Comparison of ENCODE assay signal across 21 cellular contexts in genomic region chr6:41370488-41371111, GRCh38. TPM values are rescaled to one million over a fixed set of nuclear protein-coding genes. Genes with fewer than 3 reads are reported as not detected.
DNase-seq lines count a peak whose midpoint lies in the region; ATAC-seq and TF ChIP-seq lines count a peak whose summit lies in the region.
"Had no signal": no experiment of that assay in that cellular context is flagged by ENCODE, and none has a peak within 500 bp of the region (broad histone marks: within the 10 kb centered on the region; RNA-seq: fewer than 3 reads in every experiment).

No MANE protein-coding gene starts in this region.

- peaks cover 89% of the 10 kb centered on the region for H3K27me3 Mint-ChIP-seq in T-helper 1 cell treated with Interleukin-12 subunit alpha and Interleukin-12 subunit beta and Interleukin-4 antibody, amounts not matched to agents 30 μg/mL and 1 μg/mL, for 36 hours (ENCODE audit: low read depth)

- H3K36me3 Mint-ChIP-seq in T-helper 1 cell treated with Interleukin-12 subunit alpha and Interleukin-12 subunit beta and Interleukin-4 antibody, amounts not matched to agents 30 μg/mL and 1 μg/mL, for 36 hours (ENCODE audit: low read depth), result peaks cover 2% of the 10 kb centered on the region

- DNase-seq in T-helper 1 cell, result no peak
- DNase-seq in NCI-H69 (lab: John Stamatoyannopoulos, UW), result peak; percentile 64
- peak; percentile 62 for DNase-seq in epithelial cell of esophagus (ENCODE audit: low read depth)
- peak; percentile 13 for DNase-seq in retina
- DNase-seq in amniotic stem cell (lab: John Stamatoyannopoulos, UW), result no peak
- no peak for DNase-seq in mesenteric fat pad (ENCODE audit: low spot score)
- DNase-seq: 8988T; activated CD4-positive, CD25-positive, alpha-beta regulatory T cell treated with anti-CD3 and anti-CD28 coated beads, Interleukin-2, amount 50 U/mL, for 72 hours; activated effector memory CD4-positive, alpha-beta T cell treated with Interleukin-2 at 50 U/mL for 16 hours; DMS79; NCI-H1694; NCI-H345; T-helper 2 cell had no signal

- no peak for TF ChIP-seq CTCF in epithelial cell of esophagus (IDR thresholded peaks at IDR 0.05; ENCODE audit: insufficient read depth, low read depth, low read length, missing control alignments)

- H3K27ac Mint-ChIP-seq in T-helper 1 cell treated with Interleukin-12 subunit alpha and Interleukin-12 subunit beta and Interleukin-4 antibody, amounts not matched to agents 30 μg/mL and 1 μg/mL, for 36 hours, result peak overlapping the region; percentile 43

- ATAC-seq in HG03097 (IDR thresholded peaks at IDR 0.05; ENCODE audit: low FRiP score, unreplicated experiment), result no peak

- no peak overlapping the region for H3K4me3 ChIP-seq in epithelial cell of esophagus (ENCODE audit: low read length)
- H3K4me3 ChIP-seq: hepatocyte, skin epidermis had no signal

- peaks cover 19% of the 10 kb centered on the region for H3K4me1 Mint-ChIP-seq in T-helper 1 cell treated with Interleukin-12 subunit alpha and Interleukin-12 subunit beta and Interleukin-4 antibody, amounts not matched to agents 30 μg/mL and 1 μg/mL, for 36 hours (ENCODE audit: low read depth)

- H3K4me3 Mint-ChIP-seq in T-helper 1 cell treated with Interleukin-12 subunit alpha and Interleukin-12 subunit beta and Interleukin-4 antibody, amounts not matched to agents 30 μg/mL and 1 μg/mL, for 36 hours, result peak overlapping the region; percentile 4

- no peaks in the 10 kb centered on the region for H3K9me3 Mint-ChIP-seq in T-helper 1 cell treated with Interleukin-12 subunit alpha and Interleukin-12 subunit beta and Interleukin-4 antibody, amounts not matched to agents 30 μg/mL and 1 μg/mL, for 36 hours

RNA-seq across cellular contexts. Expression of gene NCR2, which starts 35.2 kb away (rescaled TPM):
- not detected for total RNA-seq in mesenteric fat pad
- total RNA-seq: chondrocyte, hepatocyte, HT-29, Right ventricle myocardium superior, thoracic aorta had no signal

Comparison
In these comparisons a context has a peak if more than half of its experiments do, and no peak if none do; other contexts are left out.
1. DNase-seq: peak in NCI-H69 (single experiment), epithelial cell of esophagus (single experiment) and retina (single experiment); none in T-helper 1 cell (0 of 5), amniotic stem cell (single experiment) and mesenteric fat pad (single experiment).